Comparison of ENCODE assay signal across 19 cellular contexts in the genomic region with DNA sequence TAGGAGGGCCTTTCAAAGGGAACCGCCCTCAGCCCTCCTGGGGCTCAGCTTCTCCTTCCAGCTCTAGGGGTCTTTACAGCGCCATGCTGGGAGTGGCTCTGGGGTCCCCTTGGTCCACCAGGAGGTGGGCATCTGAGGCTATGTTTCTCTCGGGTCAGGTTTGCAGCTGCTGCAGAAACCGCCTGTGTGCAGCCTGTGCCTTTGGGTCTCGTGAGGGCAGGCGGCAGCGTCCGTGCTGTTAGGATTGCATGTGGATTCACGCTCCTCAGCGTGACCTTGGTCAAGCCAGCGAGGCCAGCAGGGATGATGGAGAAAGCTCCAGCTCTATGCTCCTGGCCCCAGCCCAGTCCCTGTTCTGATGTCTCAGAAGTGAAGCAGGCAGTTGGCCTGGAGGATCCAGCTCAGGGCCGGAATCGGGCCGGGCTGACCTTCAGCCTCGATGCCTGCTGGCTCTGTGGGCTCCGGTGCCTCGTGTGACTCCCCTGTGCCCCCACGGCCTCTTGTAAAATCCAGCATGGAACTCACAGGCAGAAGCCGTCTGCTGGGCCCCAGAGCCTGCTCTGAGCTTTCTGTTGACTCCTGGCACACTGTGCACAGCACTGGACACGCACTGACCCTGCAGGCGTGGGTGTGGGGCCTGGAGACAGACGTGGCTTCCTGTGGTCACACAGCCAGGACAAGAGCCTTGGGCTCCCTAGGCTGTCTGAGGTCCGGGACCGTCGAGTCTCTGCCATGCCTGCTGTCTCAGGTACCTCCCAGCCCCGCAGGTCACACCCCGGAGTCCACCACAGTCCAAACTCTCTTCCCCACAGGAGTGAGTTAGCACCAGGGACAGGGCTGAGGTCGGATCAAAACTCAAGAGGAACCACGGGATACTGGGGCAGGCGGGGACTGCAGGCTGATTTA. TPM values are rescaled to one million over a fixed set of nuclear protein-coding genes. Genes with fewer than 3 reads are reported as not detected.
DNase-seq lines count a peak whose midpoint lies in the region; ATAC-seq and TF ChIP-seq lines count a peak whose summit lies in the region.
"Had no signal": no experiment of that assay in that cellular context is flagged by ENCODE, and none has a peak within 500 bp of the region (broad histone marks: within the 10 kb centered on the region; RNA-seq: fewer than 3 reads in every experiment).

No MANE protein-coding gene starts in this region.

- DNase-seq in cardiac septum (ENCODE audit: low spot score) (peak; percentile 71), left ventricle myocardium inferior (no peak), chondrocyte (ENCODE audit: low spot score) (peak; percentile 85), mesenchymal stem cell (no peak), ureter (ENCODE audit: low spot score) (peak; percentile 40), KG1 (lab: John Stamatoyannopoulos, UW) (no peak), DMS 273 (lab: John Stamatoyannopoulos, UW; ENCODE audit: unreplicated experiment) (no peak)
- DNase-seq: ACHN; amniotic stem cell; central memory CD4-positive, alpha-beta T cell; effector memory CD8-positive, alpha-beta T cell; mesendoderm; NCI-H2107; stimulated activated naive CD4-positive, alpha-beta T cell; T-helper 9 cell; tibial artery had no signal

- no peak for ATAC-seq in HG03135 (IDR thresholded peaks at IDR 0.05; ENCODE audit: unreplicated experiment)
- ATAC-seq: activated CD4-positive, CD25-positive, alpha-beta regulatory T cell treated with anti-CD3 and anti-CD28 coated beads, Interleukin-2, amount 50 U/mL, for 24 hours; effector memory CD8-positive, alpha-beta T cell; natural killer cell treated with Interleukin-12 subunit alpha and Interleukin-12 subunit beta and Interleukin-15 and Interleukin-18, amount 100 ng/mL, for 72 hours had no signal

- no peak overlapping the region for H3K23ac ChIP-seq in mesenchymal stem cell (ENCODE audit: low read length in 2 of 2)

- H3K27me3 ChIP-seq in left ventricle myocardium inferior (ENCODE audit: low read depth) (peaks cover 95% of the 10 kb centered on the region), mesenchymal stem cell (ENCODE audit: control insufficient read depth in 1 of 2, insufficient read depth in 1 of 2, low read length in 2 of 2) (peaks cover 84 to 95% of the 10 kb centered on the region in 2 experiments)

- peaks cover 8% of the 10 kb centered on the region for H3K4me1 Mint-ChIP-seq in chondrocyte (ENCODE audit: low read depth)

- H3K4me1 ChIP-seq in left ventricle myocardium inferior (peaks cover 12% of the 10 kb centered on the region), mesenchymal stem cell (ENCODE audit: control insufficient read depth, insufficient read depth, low read depth, low read length) (peaks cover 10% of the 10 kb centered on the region)

- H3K79me1 ChIP-seq in mesenchymal stem cell (replicated peaks; ENCODE audit: low read length, poor library complexity, severe bottlenecking), result no peaks in the 10 kb centered on the region

- peaks cover 7% of the 10 kb centered on the region for H3K36me3 Mint-ChIP-seq in chondrocyte (ENCODE audit: low read depth)
- H3K36me3 Mint-ChIP-seq: natural killer cell treated with Interleukin-12 subunit alpha and Interleukin-12 subunit beta and Interleukin-15 and Interleukin-18, amount 100 ng/mL, for 72 hours had no signal

- intact Hi-C loops in cardiac septum (cut with DNase I), result no loop called here
- intact Hi-C loops in left ventricle myocardium inferior (cut with micrococcal nuclease), result no loop called here

- no peak overlapping the region for H3K4me3 Mint-ChIP-seq in chondrocyte (ENCODE audit: unreplicated experiment)
- H3K4me3 Mint-ChIP-seq: effector memory CD8-positive, alpha-beta T cell; natural killer cell treated with Interleukin-12 subunit alpha and Interleukin-12 subunit beta and Interleukin-15 and Interleukin-18, amount 100 ng/mL, for 72 hours had no signal

- H2BK15ac ChIP-seq in mesenchymal stem cell (ENCODE audit: low read depth, poor library complexity, severe bottlenecking), result no peak overlapping the region

- H3K9me3 ChIP-seq in left ventricle myocardium inferior (replicated peaks), result peaks cover 15% of the 10 kb centered on the region
- peaks cover 19% of the 10 kb centered on the region for H3K9me3 ChIP-seq in mesenchymal stem cell (ENCODE audit: control insufficient read depth, low read length)

- no peak overlapping the region for H2AFZ ChIP-seq in mesenchymal stem cell (ENCODE audit: low read depth, low read length)

- H4K91ac ChIP-seq in mesenchymal stem cell (ENCODE audit: low read length), result no peak overlapping the region

- no peak overlapping the region for H4K8ac ChIP-seq in mesenchymal stem cell (ENCODE audit: low read length)

- WGBS in mesenchymal stem cell, result 87% methylated on average over 30 of the region's 30 CpGs

- H2BK12ac ChIP-seq in mesenchymal stem cell (ENCODE audit: low read length in 2 of 2), result no peak overlapping the region

- TF ChIP-seq CTCF in left ventricle myocardium inferior (IDR thresholded peaks at IDR 0.05; ENCODE audit: borderline replicate concordance), result no peak
- no peak for TF ChIP-seq CTCF in chondrocyte (IDR thresholded peaks at IDR 0.05)

- H3K14ac ChIP-seq in mesenchymal stem cell (ENCODE audit: low read length in 2 of 2), result no peak overlapping the region

- peaks cover 18% of the 10 kb centered on the region for H3K9me3 Mint-ChIP-seq in chondrocyte (ENCODE audit: low read depth)
- H3K9me3 Mint-ChIP-seq: effector memory CD8-positive, alpha-beta T cell; natural killer cell treated with Interleukin-12 subunit alpha and Interleukin-12 subunit beta and Interleukin-15 and Interleukin-18, amount 100 ng/mL, for 72 hours had no signal

- no peak overlapping the region for H2BK5ac ChIP-seq in mesenchymal stem cell (ENCODE audit: low read depth, low read length, poor library complexity, severe bottlenecking)

- H3K27ac ChIP-seq in left ventricle myocardium inferior (replicated peaks), result no peak overlapping the region
- H3K27ac ChIP-seq in mesenchymal stem cell (ENCODE audit: low read length, poor library complexity, severe bottlenecking), result no peak overlapping the region
- H3K27ac ChIP-seq: tibial artery had no signal

- H3K4me2 ChIP-seq in mesenchymal stem cell (ENCODE audit: low read length, poor library complexity, severe bottlenecking), result no peak overlapping the region

- H3K18ac ChIP-seq in mesenchymal stem cell (ENCODE audit: low read depth in 1 of 2, low read length in 2 of 2), result peak overlapping the region in 1 of 2 experiments; percentile 4

- no peak overlapping the region for H2AK5ac ChIP-seq in mesenchymal stem cell (ENCODE audit: low read length, severe bottlenecking)

- no peak overlapping the region for H3K9ac ChIP-seq in mesenchymal stem cell (ENCODE audit: low read length)

- H3K36me3 ChIP-seq in left ventricle myocardium inferior (no peaks in the 10 kb centered on the region), mesenchymal stem cell (ENCODE audit: control insufficient read depth in 1 of 2, insufficient read depth in 2 of 2, low read depth in 1 of 2, low read length in 2 of 2) (no peaks in the 10 kb centered on the region)
- H3K36me3 ChIP-seq: tibial artery had no signal

- peaks cover 73% of the 10 kb centered on the region for H3K27me3 Mint-ChIP-seq in chondrocyte (ENCODE audit: low read depth)

- peak overlapping the region; percentile 61 for H2BK120ac ChIP-seq in mesenchymal stem cell (ENCODE audit: low read depth, low read length)

- no peak overlapping the region for H3K4ac ChIP-seq in mesenchymal stem cell (ENCODE audit: low read depth in 1 of 2, low read length in 2 of 2)

- no peak overlapping the region for H3K27ac Mint-ChIP-seq in chondrocyte (ENCODE audit: unreplicated experiment)
- H3K27ac Mint-ChIP-seq: effector memory CD8-positive, alpha-beta T cell; natural killer cell treated with Interleukin-12 subunit alpha and Interleukin-12 subunit beta and Interleukin-15 and Interleukin-18, amount 100 ng/mL, for 72 hours had no signal

- no peak overlapping the region for H3K4me3 ChIP-seq in left ventricle myocardium inferior
- no peak overlapping the region for H3K4me3 ChIP-seq in mesenchymal stem cell (ENCODE audit: insufficient read depth in 1 of 2, low read depth in 1 of 2, low read length in 2 of 2)
- H3K4me3 ChIP-seq: tibial artery had no signal

RNA-seq across cellular contexts. Expression of gene TRIP13, which starts 54.3 kb away (rescaled TPM):
- 0.57 TPM for total RNA-seq in cardiac septum
- 0.44 TPM for total RNA-seq in left ventricle myocardium inferior
- 4.9 to 8.1 TPM (median 6.4 TPM) in 3 replicates for total RNA-seq in chondrocyte
- polyA plus RNA-seq in mesenchymal stem cell (2013, experiment 1 of 2), result 5.7 TPM
- polyA plus RNA-seq in mesenchymal stem cell (2013, experiment 2 of 2), result 5.7 TPM
- total RNA-seq in ureter, result 1.7 TPM

RNA-seq across cellular contexts. Expression of gene BRD9, which starts 54.4 kb away (rescaled TPM):
- total RNA-seq in cardiac septum (25.9 TPM), left ventricle myocardium inferior (23.6 TPM), chondrocyte (26.5 to 30.4 TPM (median 30.1 TPM) in 3 replicates), ureter (63.6 TPM)
- polyA plus RNA-seq in mesenchymal stem cell (2013, experiment 1 of 2), result 26.0 TPM
- 25.5 TPM for polyA plus RNA-seq in mesenchymal stem cell (2013, experiment 2 of 2)

Comparison
In these comparisons a context has a peak if more than half of its experiments do, and no peak if none do; other contexts are left out.
1. DNase-seq: peak in cardiac septum (single experiment), chondrocyte (single experiment) and ureter (single experiment); none in left ventricle myocardium inferior (single experiment), mesenchymal stem cell (single experiment), KG1 (single experiment) and DMS 273 (single experiment).